ENCODE assay signal across 8 cellular contexts in the genomic region with DNA sequence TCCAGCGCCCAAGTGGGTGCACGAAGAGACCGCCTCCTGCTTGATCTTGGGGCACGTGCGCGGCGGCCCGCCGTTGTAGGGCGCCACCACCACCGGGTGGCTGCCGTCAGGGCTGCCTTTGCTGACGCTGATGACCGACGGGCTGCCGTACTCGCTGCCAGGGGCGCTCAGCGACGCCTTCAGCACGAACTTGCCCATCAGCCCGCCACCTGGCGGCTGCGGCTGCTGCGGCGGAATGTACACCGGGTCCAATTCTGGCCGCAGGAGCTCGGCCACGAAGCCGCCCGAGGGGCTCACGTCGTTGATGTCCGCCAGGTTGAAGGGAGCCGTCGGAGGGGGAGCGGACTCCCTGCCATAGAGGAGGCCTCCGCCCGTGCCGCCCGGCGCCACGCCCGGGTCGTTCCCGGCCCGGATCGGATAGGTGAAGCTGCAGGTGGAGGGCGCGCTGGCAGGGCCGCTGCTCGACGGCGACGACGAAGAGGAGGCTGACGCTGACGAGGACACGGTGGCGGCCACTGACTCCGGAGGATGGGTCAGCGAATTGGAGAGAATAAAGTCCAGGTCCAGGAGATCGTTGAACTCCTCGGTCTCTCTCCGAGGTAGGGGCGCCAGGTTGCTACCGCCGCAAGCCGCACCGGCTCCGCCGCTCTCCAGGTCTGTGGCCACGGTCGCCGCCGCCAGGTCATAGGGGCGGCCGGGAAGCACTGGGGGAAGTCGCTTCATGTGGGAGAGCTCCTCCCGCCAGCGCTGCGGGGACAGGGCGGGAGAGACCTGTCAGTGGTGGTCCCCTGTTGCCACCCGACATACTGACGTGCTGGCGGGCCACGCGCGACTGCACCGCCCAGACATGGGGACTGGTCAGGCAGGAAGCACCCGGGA. TPM values are rescaled to one million over a fixed set of nuclear protein-coding genes. Genes with fewer than 3 reads are reported as not detected.
A peak's percentile ranks its signal among the peaks of the same experiment; 100 is the strongest.
DNase-seq lines count a peak whose midpoint lies in the region; ATAC-seq and TF ChIP-seq lines count a peak whose summit lies in the region.

No MANE protein-coding gene starts in this region.

- DNase-seq in ELF-1 (ENCODE audit: low read depth, low spot score) (peak; percentile 89), NCI-H510A treated with DMSO at 0.1 percent for 48 hours (lab: John Stamatoyannopoulos, UW) (peak; percentile 32), dorsolateral prefrontal cortex (peak in 3 of 10 donors; percentile 43 to 51 (median 47)), medulla oblongata (ENCODE audit: extremely low spot score) (peak; percentile 32), upper lobe of left lung (peak; percentile 62 to 93), DMS 273 treated with DMSO at 0.1 percent for 48 hours (lab: John Stamatoyannopoulos, UW) (no peak), NCI-H2196 treated with DMSO at 0.1 percent for 48 hours (lab: John Stamatoyannopoulos, UW; ENCODE audit: unreplicated experiment) (no peak)

- ATAC-seq in upper lobe of left lung (ENCODE audit: low FRiP score in 2 of 2) = peak; percentile 9 to 47
- no peak for ATAC-seq in GM19397 (IDR thresholded peaks at IDR 0.05; ENCODE audit: unreplicated experiment)

- intact Hi-C loops in dorsolateral prefrontal cortex (cut with DNase I) = loop anchor here (2.0 to 10.0 kb wide), 6 partner anchors 785 to 1277 kb away; no protein-coding TSS in a partner anchor

- no peak for TF ChIP-seq EP300 in upper lobe of left lung (IDR thresholded peaks at IDR 0.05)

- TF ChIP-seq POLR2A in upper lobe of left lung (IDR thresholded peaks at IDR 0.05) = no peak

- H3K4me1 ChIP-seq in upper lobe of left lung = peaks cover 25 to 41% (median 35%) of the 10 kb centered on the region in 4 donors

- no peaks in the 10 kb centered on the region for H3K9me3 ChIP-seq in upper lobe of left lung

- H3K4me3 ChIP-seq in dorsolateral prefrontal cortex = peak overlapping the region; percentile 44 to 81 (median 69)
- peak overlapping the region; percentile 64 to 87 (median 66) for H3K4me3 ChIP-seq in upper lobe of left lung

- whole genome bisulfite sequencing in upper lobe of left lung, 2 donors = 6 to 13% methylated on average over 8 to 24 of the region's 92 CpGs

- peaks cover 0 to 20% (median 0%) of the 10 kb centered on the region in 45 donors for H3K27me3 ChIP-seq in dorsolateral prefrontal cortex
- peaks cover 0 to 22% (median 7%) of the 10 kb centered on the region in 4 donors for H3K27me3 ChIP-seq in upper lobe of left lung

- peaks cover 0 to 53% (median 11%) of the 10 kb centered on the region in 4 donors for H3K36me3 ChIP-seq in upper lobe of left lung

- TF ChIP-seq CTCF in dorsolateral prefrontal cortex (IDR thresholded peaks at IDR 0.05 in 54 of 56, conservative IDR thresholded peaks at IDR 0.05 in 2 of 56; ENCODE audit: low read depth in 1 of 56, partially characterized antibody in 56 of 56) (peak in 52 of 56 donors; percentile 10 to 68 (median 45)), upper lobe of left lung (IDR thresholded peaks at IDR 0.05) (peak; percentile 33 to 88 (median 76))

- H3K27ac ChIP-seq in dorsolateral prefrontal cortex (peak overlapping the region in 42 of 59 donors; percentile 6 to 91 (median 64)), upper lobe of left lung (peak overlapping the region; percentile 93 to 97 (median 95))

RNA-seq across cellular contexts. Expression of a gene that starts 1.8 kb away (rescaled TPM):
- total RNA-seq in dorsolateral prefrontal cortex = 10 to 100 TPM in 43 of 120 experiments, 1 to 10 TPM in 77; 1.7 to 32.7 (median 8.3) TPM
- total RNA-seq in upper lobe of left lung = 100 to 1,000 TPM in 3 of 6 donors, 10 to 100 TPM in 3; 50.3 to 213 (median 104) TPM

Comparison
In these comparisons a context has a peak if more than half of its experiments do, and no peak if none do; other contexts are left out.
1. DNase-seq: peak in ELF-1 (single experiment), NCI-H510A treated with DMSO at 0.1 percent for 48 hours (single experiment), medulla oblongata (single experiment) and upper lobe of left lung (2 of 2); none in DMS 273 treated with DMSO at 0.1 percent for 48 hours (single experiment) and NCI-H2196 treated with DMSO at 0.1 percent for 48 hours (single experiment).